In the genomic region with DNA sequence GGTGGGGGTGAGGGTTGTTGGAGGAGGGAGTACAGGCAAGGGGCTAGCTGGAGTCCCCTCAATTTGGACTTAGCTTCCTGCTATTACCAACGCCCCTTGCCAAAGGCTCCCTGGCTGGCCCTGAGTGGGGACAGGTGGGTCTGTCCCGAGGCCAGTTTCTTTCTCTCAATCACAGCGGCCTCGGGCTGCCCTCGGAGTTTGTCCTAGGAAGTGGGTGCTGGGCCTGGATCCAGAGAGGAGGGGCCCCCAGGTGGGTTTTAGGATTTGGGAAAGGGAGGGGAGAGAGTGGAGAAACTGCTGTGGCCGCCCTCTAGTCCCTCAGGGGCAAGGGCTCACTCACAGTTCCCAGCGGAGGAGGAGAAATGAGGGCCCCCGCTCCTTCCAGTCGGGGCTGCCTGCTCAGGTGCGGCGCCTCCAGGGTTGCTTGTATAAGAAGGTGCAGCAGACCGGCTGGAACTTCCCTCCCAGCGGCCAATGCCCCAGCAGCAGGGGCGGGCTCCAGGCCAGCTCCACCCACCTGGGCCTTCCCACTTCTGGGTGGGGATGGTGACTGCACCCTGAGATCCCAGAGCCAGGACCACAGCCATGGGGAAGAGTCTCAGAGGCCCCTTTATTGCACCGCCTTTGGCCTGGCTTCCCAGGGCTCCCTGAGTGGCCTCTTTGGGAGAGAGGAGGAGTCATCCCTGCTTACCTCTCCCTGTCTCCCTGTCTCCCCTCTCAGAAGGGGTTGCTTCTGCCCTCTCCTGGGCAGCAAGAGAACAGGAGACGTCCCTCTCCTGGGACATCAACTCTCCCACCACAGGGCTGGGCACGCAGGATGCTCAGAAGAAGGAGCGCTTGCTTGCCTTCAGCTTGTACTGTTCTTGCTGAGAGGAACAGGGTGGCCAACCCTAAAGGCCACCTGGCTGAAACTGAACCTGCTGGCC, we compare ENCODE assay signal across 1 cellular context.
TF ChIP-seq lines count a peak whose summit lies in the region.

No MANE protein-coding gene starts in this region.

TF ChIP-seq in HepG2, 621 proteins besides CTCF, POLR2A, EP300 and RAD21 (continued from another document and continues in another):
- TF ChIP-seq, protein P1, sequence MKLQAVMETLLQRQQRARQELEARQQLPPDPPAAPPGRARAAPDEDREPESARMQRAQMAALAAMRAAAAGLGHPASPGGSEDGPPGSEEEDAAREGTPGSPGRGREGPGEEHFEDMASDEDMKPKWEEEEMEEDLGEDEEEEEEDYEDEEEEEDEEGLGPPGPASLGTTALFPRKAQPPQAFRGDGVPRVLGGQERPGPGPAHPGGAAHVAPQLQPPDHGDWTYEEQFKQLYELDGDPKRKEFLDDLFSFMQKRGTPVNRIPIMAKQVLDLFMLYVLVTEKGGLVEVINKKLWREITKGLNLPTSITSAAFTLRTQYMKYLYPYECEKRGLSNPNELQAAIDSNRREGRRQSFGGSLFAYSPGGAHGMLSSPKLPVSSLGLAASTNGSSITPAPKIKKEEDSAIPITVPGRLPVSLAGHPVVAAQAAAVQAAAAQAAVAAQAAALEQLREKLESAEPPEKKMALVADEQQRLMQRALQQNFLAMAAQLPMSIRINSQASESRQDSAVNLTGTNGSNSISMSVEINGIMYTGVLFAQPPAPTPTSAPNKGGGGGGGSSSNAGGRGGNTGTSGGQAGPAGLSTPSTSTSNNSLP (IDR thresholded peaks at IDR 0.05; ENCODE audit: low read depth, low read length): no peak
- TF ChIP-seq, protein P2, sequence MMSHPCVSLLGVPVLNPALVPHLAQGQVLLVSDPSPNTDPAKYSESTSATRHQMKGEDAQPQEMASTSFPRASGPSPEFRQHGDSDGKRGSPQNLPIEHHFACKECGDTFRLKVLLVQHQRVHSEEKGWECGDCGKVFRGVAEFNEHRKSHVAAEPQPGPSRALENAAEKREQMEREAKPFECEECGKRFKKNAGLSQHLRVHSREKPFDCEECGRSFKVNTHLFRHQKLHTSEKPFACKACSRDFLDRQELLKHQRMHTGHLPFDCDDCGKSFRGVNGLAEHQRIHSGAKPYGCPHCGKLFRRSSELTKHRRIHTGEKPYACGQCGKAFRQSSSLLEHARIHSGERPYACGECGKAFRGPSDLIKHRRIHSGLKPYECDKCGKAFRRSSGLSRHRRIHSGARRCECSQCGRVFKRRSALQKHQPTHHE (CRISPR knock-in tag; IDR thresholded peaks at IDR 0.05; ENCODE audit: borderline replicate concordance): no peak
- TF ChIP-seq, protein P3, sequence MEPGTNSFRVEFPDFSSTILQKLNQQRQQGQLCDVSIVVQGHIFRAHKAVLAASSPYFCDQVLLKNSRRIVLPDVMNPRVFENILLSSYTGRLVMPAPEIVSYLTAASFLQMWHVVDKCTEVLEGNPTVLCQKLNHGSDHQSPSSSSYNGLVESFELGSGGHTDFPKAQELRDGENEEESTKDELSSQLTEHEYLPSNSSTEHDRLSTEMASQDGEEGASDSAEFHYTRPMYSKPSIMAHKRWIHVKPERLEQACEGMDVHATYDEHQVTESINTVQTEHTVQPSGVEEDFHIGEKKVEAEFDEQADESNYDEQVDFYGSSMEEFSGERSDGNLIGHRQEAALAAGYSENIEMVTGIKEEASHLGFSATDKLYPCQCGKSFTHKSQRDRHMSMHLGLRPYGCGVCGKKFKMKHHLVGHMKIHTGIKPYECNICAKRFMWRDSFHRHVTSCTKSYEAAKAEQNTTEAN (CRISPR knock-in tag; conservative IDR thresholded peaks at IDR 0.05): 0 out of 2 replicates have a peak, but pooled peaks have one; percentile 17
- no peak for TF ChIP-seq ZNF562 (CRISPR knock-in tag; IDR thresholded peaks at IDR 0.05; ENCODE audit: borderline replicate concordance)
- TF ChIP-seq, protein P4, sequence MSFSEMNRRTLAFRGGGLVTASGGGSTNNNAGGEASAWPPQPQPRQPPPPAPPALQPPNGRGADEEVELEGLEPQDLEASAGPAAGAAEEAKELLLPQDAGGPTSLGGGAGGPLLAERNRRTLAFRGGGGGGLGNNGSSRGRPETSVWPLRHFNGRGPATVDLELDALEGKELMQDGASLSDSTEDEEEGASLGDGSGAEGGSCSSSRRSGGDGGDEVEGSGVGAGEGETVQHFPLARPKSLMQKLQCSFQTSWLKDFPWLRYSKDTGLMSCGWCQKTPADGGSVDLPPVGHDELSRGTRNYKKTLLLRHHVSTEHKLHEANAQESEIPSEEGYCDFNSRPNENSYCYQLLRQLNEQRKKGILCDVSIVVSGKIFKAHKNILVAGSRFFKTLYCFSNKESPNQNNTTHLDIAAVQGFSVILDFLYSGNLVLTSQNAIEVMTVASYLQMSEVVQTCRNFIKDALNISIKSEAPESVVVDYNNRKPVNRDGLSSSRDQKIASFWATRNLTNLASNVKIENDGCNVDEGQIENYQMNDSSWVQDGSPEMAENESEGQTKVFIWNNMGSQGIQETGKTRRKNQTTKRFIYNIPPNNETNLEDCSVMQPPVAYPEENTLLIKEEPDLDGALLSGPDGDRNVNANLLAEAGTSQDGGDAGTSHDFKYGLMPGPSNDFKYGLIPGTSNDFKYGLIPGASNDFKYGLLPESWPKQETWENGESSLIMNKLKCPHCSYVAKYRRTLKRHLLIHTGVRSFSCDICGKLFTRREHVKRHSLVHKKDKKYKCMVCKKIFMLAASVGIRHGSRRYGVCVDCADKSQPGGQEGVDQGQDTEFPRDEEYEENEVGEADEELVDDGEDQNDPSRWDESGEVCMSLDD (CRISPR knock-in tag; IDR thresholded peaks at IDR 0.05; ENCODE audit: borderline replicate concordance): no peak
- TF ChIP-seq HNRNPL (IDR thresholded peaks at IDR 0.05; ENCODE audit: low read depth, low read length): peak; percentile 49; the same call in 1 of the 2 replicates
- TF ChIP-seq, protein P5, sequence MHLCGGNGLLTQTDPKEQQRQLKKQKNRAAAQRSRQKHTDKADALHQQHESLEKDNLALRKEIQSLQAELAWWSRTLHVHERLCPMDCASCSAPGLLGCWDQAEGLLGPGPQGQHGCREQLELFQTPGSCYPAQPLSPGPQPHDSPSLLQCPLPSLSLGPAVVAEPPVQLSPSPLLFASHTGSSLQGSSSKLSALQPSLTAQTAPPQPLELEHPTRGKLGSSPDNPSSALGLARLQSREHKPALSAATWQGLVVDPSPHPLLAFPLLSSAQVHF (CRISPR knock-in tag; IDR thresholded peaks at IDR 0.05): no peak
- peak; percentile 68; the same call in 1 of the 2 replicates for TF ChIP-seq ZNF792 (CRISPR knock-in tag; IDR thresholded peaks at IDR 0.05)
- TF ChIP-seq NCOA5 (CRISPR knock-in tag; IDR thresholded peaks at IDR 0.05): no peak
- TF ChIP-seq HNF4A (CRISPR knock-in tag; IDR thresholded peaks at IDR 0.05): no peak
- TF ChIP-seq NFKBIZ (CRISPR knock-in tag; IDR thresholded peaks at IDR 0.05): no peak
- TF ChIP-seq FOXJ3 (CRISPR knock-in tag; IDR thresholded peaks at IDR 0.05; ENCODE audit: borderline replicate concordance): no peak
- TF ChIP-seq MED13 (CRISPR knock-in tag; IDR thresholded peaks at IDR 0.05): no peak
- no peak for TF ChIP-seq NBN (conservative IDR thresholded peaks at IDR 0.05)
- TF ChIP-seq KDM4B (CRISPR knock-in tag; IDR thresholded peaks at IDR 0.05): no peak
- TF ChIP-seq, protein P6, sequence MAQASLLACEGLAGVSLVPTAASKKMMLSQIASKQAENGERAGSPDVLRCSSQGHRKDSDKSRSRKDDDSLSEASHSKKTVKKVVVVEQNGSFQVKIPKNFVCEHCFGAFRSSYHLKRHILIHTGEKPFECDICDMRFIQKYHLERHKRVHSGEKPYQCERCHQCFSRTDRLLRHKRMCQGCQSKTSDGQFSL (CRISPR knock-in tag; IDR thresholded peaks at IDR 0.05): 0 out of 2 replicates have a peak, but pooled peaks have one; percentile 22
- TF ChIP-seq, protein P7, sequence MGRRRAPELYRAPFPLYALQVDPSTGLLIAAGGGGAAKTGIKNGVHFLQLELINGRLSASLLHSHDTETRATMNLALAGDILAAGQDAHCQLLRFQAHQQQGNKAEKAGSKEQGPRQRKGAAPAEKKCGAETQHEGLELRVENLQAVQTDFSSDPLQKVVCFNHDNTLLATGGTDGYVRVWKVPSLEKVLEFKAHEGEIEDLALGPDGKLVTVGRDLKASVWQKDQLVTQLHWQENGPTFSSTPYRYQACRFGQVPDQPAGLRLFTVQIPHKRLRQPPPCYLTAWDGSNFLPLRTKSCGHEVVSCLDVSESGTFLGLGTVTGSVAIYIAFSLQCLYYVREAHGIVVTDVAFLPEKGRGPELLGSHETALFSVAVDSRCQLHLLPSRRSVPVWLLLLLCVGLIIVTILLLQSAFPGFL (CRISPR knock-in tag; IDR thresholded peaks at IDR 0.05): no peak
- TF ChIP-seq, protein P8, sequence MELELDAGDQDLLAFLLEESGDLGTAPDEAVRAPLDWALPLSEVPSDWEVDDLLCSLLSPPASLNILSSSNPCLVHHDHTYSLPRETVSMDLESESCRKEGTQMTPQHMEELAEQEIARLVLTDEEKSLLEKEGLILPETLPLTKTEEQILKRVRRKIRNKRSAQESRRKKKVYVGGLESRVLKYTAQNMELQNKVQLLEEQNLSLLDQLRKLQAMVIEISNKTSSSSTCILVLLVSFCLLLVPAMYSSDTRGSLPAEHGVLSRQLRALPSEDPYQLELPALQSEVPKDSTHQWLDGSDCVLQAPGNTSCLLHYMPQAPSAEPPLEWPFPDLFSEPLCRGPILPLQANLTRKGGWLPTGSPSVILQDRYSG (CRISPR knock-in tag; IDR thresholded peaks at IDR 0.05): no peak
- no peak for TF ChIP-seq RELA (CRISPR knock-in tag; IDR thresholded peaks at IDR 0.05)
- TF ChIP-seq ZNF205 (CRISPR knock-in tag; IDR thresholded peaks at IDR 0.05): 0 out of 2 replicates have a peak, but pooled peaks have one; percentile 20
- TF ChIP-seq SMAD9 (CRISPR knock-in tag; IDR thresholded peaks at IDR 0.05): 0 out of 2 replicates have a peak, but pooled peaks have one; percentile 45
- TF ChIP-seq KLF9 (CRISPR knock-in tag; IDR thresholded peaks at IDR 0.05; ENCODE audit: low read depth): no peak
- TF ChIP-seq MAZ (IDR thresholded peaks at IDR 0.05; ENCODE audit: borderline replicate concordance, low read depth, low read length): peak; percentile 52; the same call in 1 of the 2 replicates
- TF ChIP-seq MAZ (CRISPR knock-in tag; IDR thresholded peaks at IDR 0.05; ENCODE audit: low read depth): peak; percentile 68; the same call in 1 of the 2 replicates
- TF ChIP-seq JUND (CRISPR knock-in tag; IDR thresholded peaks at IDR 0.05): no peak
- TF ChIP-seq, protein P9, sequence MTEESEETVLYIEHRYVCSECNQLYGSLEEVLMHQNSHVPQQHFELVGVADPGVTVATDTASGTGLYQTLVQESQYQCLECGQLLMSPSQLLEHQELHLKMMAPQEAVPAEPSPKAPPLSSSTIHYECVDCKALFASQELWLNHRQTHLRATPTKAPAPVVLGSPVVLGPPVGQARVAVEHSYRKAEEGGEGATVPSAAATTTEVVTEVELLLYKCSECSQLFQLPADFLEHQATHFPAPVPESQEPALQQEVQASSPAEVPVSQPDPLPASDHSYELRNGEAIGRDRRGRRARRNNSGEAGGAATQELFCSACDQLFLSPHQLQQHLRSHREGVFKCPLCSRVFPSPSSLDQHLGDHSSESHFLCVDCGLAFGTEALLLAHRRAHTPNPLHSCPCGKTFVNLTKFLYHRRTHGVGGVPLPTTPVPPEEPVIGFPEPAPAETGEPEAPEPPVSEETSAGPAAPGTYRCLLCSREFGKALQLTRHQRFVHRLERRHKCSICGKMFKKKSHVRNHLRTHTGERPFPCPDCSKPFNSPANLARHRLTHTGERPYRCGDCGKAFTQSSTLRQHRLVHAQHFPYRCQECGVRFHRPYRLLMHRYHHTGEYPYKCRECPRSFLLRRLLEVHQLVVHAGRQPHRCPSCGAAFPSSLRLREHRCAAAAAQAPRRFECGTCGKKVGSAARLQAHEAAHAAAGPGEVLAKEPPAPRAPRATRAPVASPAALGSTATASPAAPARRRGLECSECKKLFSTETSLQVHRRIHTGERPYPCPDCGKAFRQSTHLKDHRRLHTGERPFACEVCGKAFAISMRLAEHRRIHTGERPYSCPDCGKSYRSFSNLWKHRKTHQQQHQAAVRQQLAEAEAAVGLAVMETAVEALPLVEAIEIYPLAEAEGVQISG (CRISPR knock-in tag; IDR thresholded peaks at IDR 0.05): no peak; the same call in 1 of the 2 replicates
- no peak for TF ChIP-seq ZNF709 (CRISPR knock-in tag; IDR thresholded peaks at IDR 0.05)
- no peak for TF ChIP-seq TOE1 (CRISPR knock-in tag; IDR thresholded peaks at IDR 0.05)
- no peak for TF ChIP-seq ZBTB3 (CRISPR knock-in tag; IDR thresholded peaks at IDR 0.05; ENCODE audit: borderline replicate concordance, low read depth)
- TF ChIP-seq, protein P10, sequence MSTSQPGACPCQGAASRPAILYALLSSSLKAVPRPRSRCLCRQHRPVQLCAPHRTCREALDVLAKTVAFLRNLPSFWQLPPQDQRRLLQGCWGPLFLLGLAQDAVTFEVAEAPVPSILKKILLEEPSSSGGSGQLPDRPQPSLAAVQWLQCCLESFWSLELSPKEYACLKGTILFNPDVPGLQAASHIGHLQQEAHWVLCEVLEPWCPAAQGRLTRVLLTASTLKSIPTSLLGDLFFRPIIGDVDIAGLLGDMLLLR (CRISPR knock-in tag; IDR thresholded peaks at IDR 0.05): no peak
- TF ChIP-seq POLR2AphosphoS2 (IDR thresholded peaks at IDR 0.05; ENCODE audit: low read depth, low read length): no peak
- 0 out of 2 replicates have a peak, but pooled peaks have one; percentile 28 for TF ChIP-seq ATF7-NPFF (CRISPR knock-in tag; IDR thresholded peaks at IDR 0.05; ENCODE audit: low read depth)
- TF ChIP-seq ZSCAN30 (CRISPR knock-in tag; IDR thresholded peaks at IDR 0.05): no peak
- TF ChIP-seq MAFG (CRISPR knock-in tag; IDR thresholded peaks at IDR 0.05): no peak
- no peak; the same call in 1 of the 2 replicates for TF ChIP-seq DNMT3B (CRISPR knock-in tag; conservative IDR thresholded peaks at IDR 0.05)
- TF ChIP-seq JARID2 (CRISPR knock-in tag; IDR thresholded peaks at IDR 0.05; ENCODE audit: insufficient replicate concordance): no peak
- TF ChIP-seq, protein P11, sequence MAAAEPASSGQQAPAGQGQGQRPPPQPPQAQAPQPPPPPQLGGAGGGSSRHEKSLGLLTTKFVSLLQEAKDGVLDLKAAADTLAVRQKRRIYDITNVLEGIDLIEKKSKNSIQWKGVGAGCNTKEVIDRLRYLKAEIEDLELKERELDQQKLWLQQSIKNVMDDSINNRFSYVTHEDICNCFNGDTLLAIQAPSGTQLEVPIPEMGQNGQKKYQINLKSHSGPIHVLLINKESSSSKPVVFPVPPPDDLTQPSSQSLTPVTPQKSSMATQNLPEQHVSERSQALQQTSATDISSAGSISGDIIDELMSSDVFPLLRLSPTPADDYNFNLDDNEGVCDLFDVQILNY (CRISPR knock-in tag; conservative IDR thresholded peaks at IDR 0.05): no peak
